ENCODE assay signal across 1 cellular context in genomic region chr20:63230800-63231268, GRCh38.
TF ChIP-seq lines count a peak whose summit lies in the region.

No MANE protein-coding gene starts in this region.

TF ChIP-seq in HepG2, 621 proteins besides CTCF, POLR2A, EP300 and RAD21 (continued from another document and continues in another):
- peak; percentile 41; the same call in 1 of the 2 replicates for TF ChIP-seq ZFY (CRISPR knock-in tag; IDR thresholded peaks at IDR 0.05)
- TF ChIP-seq ZNF382 (CRISPR knock-in tag; IDR thresholded peaks at IDR 0.05; ENCODE audit: borderline replicate concordance): no peak
- no peak for TF ChIP-seq AHR (CRISPR knock-in tag; IDR thresholded peaks at IDR 0.05)
- TF ChIP-seq NFE2 (CRISPR knock-in tag; IDR thresholded peaks at IDR 0.05): no peak
- no peak for TF ChIP-seq HMGA1 (CRISPR knock-in tag; conservative IDR thresholded peaks at IDR 0.05)
- TF ChIP-seq ZNF138 (CRISPR knock-in tag; IDR thresholded peaks at IDR 0.05; ENCODE audit: low read depth): no peak
- no peak for TF ChIP-seq ATF1 (CRISPR knock-in tag; IDR thresholded peaks at IDR 0.05)
- no peak for TF ChIP-seq GRHL1 (CRISPR knock-in tag; conservative IDR thresholded peaks at IDR 0.05)
- TF ChIP-seq ZNF136 (CRISPR knock-in tag; IDR thresholded peaks at IDR 0.05; ENCODE audit: low read depth): no peak
- TF ChIP-seq ZC3H13 (CRISPR knock-in tag; IDR thresholded peaks at IDR 0.05): no peak
- TF ChIP-seq NFIC (IDR thresholded peaks at IDR 0.05; ENCODE audit: low read length): no peak
- TF ChIP-seq, protein P1, sequence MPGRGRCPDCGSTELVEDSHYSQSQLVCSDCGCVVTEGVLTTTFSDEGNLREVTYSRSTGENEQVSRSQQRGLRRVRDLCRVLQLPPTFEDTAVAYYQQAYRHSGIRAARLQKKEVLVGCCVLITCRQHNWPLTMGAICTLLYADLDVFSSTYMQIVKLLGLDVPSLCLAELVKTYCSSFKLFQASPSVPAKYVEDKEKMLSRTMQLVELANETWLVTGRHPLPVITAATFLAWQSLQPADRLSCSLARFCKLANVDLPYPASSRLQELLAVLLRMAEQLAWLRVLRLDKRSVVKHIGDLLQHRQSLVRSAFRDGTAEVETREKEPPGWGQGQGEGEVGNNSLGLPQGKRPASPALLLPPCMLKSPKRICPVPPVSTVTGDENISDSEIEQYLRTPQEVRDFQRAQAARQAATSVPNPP (CRISPR knock-in tag; IDR thresholded peaks at IDR 0.05): no peak
- no peak for TF ChIP-seq ZNF326 (CRISPR knock-in tag; IDR thresholded peaks at IDR 0.05; ENCODE audit: borderline replicate concordance)
- peak; percentile 43 for TF ChIP-seq GABPB1 (CRISPR knock-in tag; IDR thresholded peaks at IDR 0.05)
- no peak for TF ChIP-seq TBP (CRISPR knock-in tag; IDR thresholded peaks at IDR 0.05)
- TF ChIP-seq, protein P2, sequence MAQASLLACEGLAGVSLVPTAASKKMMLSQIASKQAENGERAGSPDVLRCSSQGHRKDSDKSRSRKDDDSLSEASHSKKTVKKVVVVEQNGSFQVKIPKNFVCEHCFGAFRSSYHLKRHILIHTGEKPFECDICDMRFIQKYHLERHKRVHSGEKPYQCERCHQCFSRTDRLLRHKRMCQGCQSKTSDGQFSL (CRISPR knock-in tag; IDR thresholded peaks at IDR 0.05): no peak
- no peak for TF ChIP-seq ZNF17 (CRISPR knock-in tag; IDR thresholded peaks at IDR 0.05)
- TF ChIP-seq ARID5B (CRISPR knock-in tag; IDR thresholded peaks at IDR 0.05): 0 out of 2 replicates have a peak, but pooled peaks have one; percentile 13
- no peak for TF ChIP-seq ZNF570 (CRISPR knock-in tag; IDR thresholded peaks at IDR 0.05; ENCODE audit: borderline replicate concordance)
- TF ChIP-seq ZMYM3 (CRISPR knock-in tag; IDR thresholded peaks at IDR 0.05): peak; percentile 33; the same call in 1 of the 2 replicates
- no peak for TF ChIP-seq ZNF704 (CRISPR knock-in tag; IDR thresholded peaks at IDR 0.05; ENCODE audit: borderline replicate concordance)
- TF ChIP-seq WIZ (CRISPR knock-in tag; IDR thresholded peaks at IDR 0.05): no peak
- no peak for TF ChIP-seq CERS6 (CRISPR knock-in tag; IDR thresholded peaks at IDR 0.05)
- no peak for TF ChIP-seq HOXA9 (CRISPR knock-in tag; IDR thresholded peaks at IDR 0.05; ENCODE audit: borderline replicate concordance)
- no peak for TF ChIP-seq TOE1 (CRISPR knock-in tag; IDR thresholded peaks at IDR 0.05)
- TF ChIP-seq ZNF460 (CRISPR knock-in tag; IDR thresholded peaks at IDR 0.05; ENCODE audit: borderline replicate concordance): no peak
- no peak for TF ChIP-seq SNAPC5 (CRISPR knock-in tag; IDR thresholded peaks at IDR 0.05; ENCODE audit: borderline replicate concordance)
- TF ChIP-seq HNRNPK (IDR thresholded peaks at IDR 0.05; ENCODE audit: low read depth, low read length, poor library complexity, severe bottlenecking): no peak
- no peak for TF ChIP-seq SNRNP70 (IDR thresholded peaks at IDR 0.05; ENCODE audit: low read depth, low read length)
- TF ChIP-seq ATF7 (IDR thresholded peaks at IDR 0.05): no peak
- TF ChIP-seq ATF7 (CRISPR knock-in tag; IDR thresholded peaks at IDR 0.05): no peak
- no peak for TF ChIP-seq XBP1 (CRISPR knock-in tag; IDR thresholded peaks at IDR 0.05)
- TF ChIP-seq CAMTA2 (CRISPR knock-in tag; IDR thresholded peaks at IDR 0.05; ENCODE audit: borderline replicate concordance): no peak
- TF ChIP-seq, protein P3, sequence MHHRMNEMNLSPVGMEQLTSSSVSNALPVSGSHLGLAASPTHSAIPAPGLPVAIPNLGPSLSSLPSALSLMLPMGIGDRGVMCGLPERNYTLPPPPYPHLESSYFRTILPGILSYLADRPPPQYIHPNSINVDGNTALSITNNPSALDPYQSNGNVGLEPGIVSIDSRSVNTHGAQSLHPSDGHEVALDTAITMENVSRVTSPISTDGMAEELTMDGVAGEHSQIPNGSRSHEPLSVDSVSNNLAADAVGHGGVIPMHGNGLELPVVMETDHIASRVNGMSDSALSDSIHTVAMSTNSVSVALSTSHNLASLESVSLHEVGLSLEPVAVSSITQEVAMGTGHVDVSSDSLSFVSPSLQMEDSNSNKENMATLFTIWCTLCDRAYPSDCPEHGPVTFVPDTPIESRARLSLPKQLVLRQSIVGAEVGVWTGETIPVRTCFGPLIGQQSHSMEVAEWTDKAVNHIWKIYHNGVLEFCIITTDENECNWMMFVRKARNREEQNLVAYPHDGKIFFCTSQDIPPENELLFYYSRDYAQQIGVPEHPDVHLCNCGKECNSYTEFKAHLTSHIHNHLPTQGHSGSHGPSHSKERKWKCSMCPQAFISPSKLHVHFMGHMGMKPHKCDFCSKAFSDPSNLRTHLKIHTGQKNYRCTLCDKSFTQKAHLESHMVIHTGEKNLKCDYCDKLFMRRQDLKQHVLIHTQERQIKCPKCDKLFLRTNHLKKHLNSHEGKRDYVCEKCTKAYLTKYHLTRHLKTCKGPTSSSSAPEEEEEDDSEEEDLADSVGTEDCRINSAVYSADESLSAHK (CRISPR knock-in tag; IDR thresholded peaks at IDR 0.05; ENCODE audit: borderline replicate concordance): no peak
- no peak for TF ChIP-seq IKZF1 (IDR thresholded peaks at IDR 0.05)
- TF ChIP-seq MEIS1 (CRISPR knock-in tag; IDR thresholded peaks at IDR 0.05; ENCODE audit: borderline replicate concordance): no peak
- TF ChIP-seq, protein P4, sequence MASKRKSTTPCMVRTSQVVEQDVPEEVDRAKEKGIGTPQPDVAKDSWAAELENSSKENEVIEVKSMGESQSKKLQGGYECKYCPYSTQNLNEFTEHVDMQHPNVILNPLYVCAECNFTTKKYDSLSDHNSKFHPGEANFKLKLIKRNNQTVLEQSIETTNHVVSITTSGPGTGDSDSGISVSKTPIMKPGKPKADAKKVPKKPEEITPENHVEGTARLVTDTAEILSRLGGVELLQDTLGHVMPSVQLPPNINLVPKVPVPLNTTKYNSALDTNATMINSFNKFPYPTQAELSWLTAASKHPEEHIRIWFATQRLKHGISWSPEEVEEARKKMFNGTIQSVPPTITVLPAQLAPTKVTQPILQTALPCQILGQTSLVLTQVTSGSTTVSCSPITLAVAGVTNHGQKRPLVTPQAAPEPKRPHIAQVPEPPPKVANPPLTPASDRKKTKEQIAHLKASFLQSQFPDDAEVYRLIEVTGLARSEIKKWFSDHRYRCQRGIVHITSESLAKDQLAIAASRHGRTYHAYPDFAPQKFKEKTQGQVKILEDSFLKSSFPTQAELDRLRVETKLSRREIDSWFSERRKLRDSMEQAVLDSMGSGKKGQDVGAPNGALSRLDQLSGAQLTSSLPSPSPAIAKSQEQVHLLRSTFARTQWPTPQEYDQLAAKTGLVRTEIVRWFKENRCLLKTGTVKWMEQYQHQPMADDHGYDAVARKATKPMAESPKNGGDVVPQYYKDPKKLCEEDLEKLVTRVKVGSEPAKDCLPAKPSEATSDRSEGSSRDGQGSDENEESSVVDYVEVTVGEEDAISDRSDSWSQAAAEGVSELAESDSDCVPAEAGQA (IDR thresholded peaks at IDR 0.05; ENCODE audit: low read depth): no peak
- TF ChIP-seq, protein P4 (CRISPR knock-in tag; IDR thresholded peaks at IDR 0.05; ENCODE audit: borderline replicate concordance): no peak
- peak; percentile 77 for TF ChIP-seq ZFP91 (CRISPR knock-in tag; IDR thresholded peaks at IDR 0.05; ENCODE audit: borderline replicate concordance)
- no peak; the same call in 1 of the 2 replicates for TF ChIP-seq GZF1 (CRISPR knock-in tag; IDR thresholded peaks at IDR 0.05)
- TF ChIP-seq DPF2 (CRISPR knock-in tag; IDR thresholded peaks at IDR 0.05; ENCODE audit: borderline replicate concordance, low read depth): no peak
- TF ChIP-seq SATB2 (CRISPR knock-in tag; IDR thresholded peaks at IDR 0.05): no peak
- no peak for TF ChIP-seq PHF20 (CRISPR knock-in tag; IDR thresholded peaks at IDR 0.05)
- TF ChIP-seq HNF4A (CRISPR knock-in tag; IDR thresholded peaks at IDR 0.05): no peak
- TF ChIP-seq ZNF263 (CRISPR knock-in tag; IDR thresholded peaks at IDR 0.05): peak; percentile 92
- TF ChIP-seq RARG (CRISPR knock-in tag; IDR thresholded peaks at IDR 0.05; ENCODE audit: low read depth): no peak
